29 cellular contexts compared by ENCODE assay signal in genomic region chr16:48256579-48257177, GRCh38. TPM values are rescaled to one million over a fixed set of nuclear protein-coding genes. Genes with fewer than 3 reads are reported as not detected.
"Had no signal": no experiment of that assay in that cellular context is flagged by ENCODE, and none has a peak within 500 bp of the region (broad histone marks: within the 10 kb centered on the region; RNA-seq: fewer than 3 reads in every experiment).

No MANE protein-coding gene starts in this region.

- H3K4me3 ChIP-seq: coronary artery, esophagus squamous epithelium, heart right ventricle, lung, pancreas, right atrium auricular region, sigmoid colon, spleen, testis, tibial artery had no signal

- H3K4me3 Mint-ChIP-seq: memory B cell; naive B cell; natural killer cell treated with Interleukin-12 subunit alpha and Interleukin-12 subunit beta and Interleukin-15 and Interleukin-18, amount 100 ng/mL, for 72 hours; neural crest cell; stimulated activated memory B cell treated with anti-CD40 and anti-IgM and Interleukin-4, amounts not matched to agents 10 μg/mL and 1 μg/mL and 100 μg/mL, for 72 hours; type B pancreatic cell had no signal

- DNase-seq: dermis blood vessel endothelial cell; effector memory CD4-positive, alpha-beta T cell; esophagus squamous epithelium; foreskin melanocyte; glutamatergic neuron; heart right ventricle; hippocampal formation; naive B cell; pancreas; sigmoid colon; spleen; stimulated activated CD4-positive, alpha-beta T cell treated with anti-CD3 and anti-CD28 coated beads, Interleukin-4, amount 100 ng/mL, for 4 hours; stimulated activated naive CD8-positive, alpha-beta T cell treated with anti-CD3 and anti-CD28 coated beads, Interleukin-15, Interleukin-2, amounts not matched to agents 100 U/mL and 50 U/mL, for 24 hours; substantia nigra; testis; tibial artery had no signal

- FAIRE-seq: keratinocyte had no signal

- H3K27ac ChIP-seq: coronary artery, esophagus squamous epithelium, heart right ventricle, neutrophil, pancreas, right atrium auricular region, sigmoid colon, spleen, testis, tibial artery had no signal

- H3K9me3 ChIP-seq: esophagus squamous epithelium, heart right ventricle, neutrophil, pancreas, right atrium auricular region, sigmoid colon, spleen, testis, tibial artery had no signal

- H3K27ac Mint-ChIP-seq: memory B cell; stimulated activated memory B cell treated with anti-CD40 and anti-IgM and Interleukin-4, amounts not matched to agents 10 μg/mL and 1 μg/mL and 100 μg/mL, for 72 hours; type B pancreatic cell had no signal

- H3K4me1 ChIP-seq: right atrium auricular region, testis, tibial artery had no signal

- H3K4me1 Mint-ChIP-seq: memory B cell; neural crest cell; stimulated activated memory B cell treated with anti-CD40 and anti-IgM and Interleukin-4, amounts not matched to agents 10 μg/mL and 1 μg/mL and 100 μg/mL, for 72 hours had no signal

- H3K27me3 Mint-ChIP-seq: memory B cell; naive B cell; natural killer cell treated with Interleukin-12 subunit alpha and Interleukin-12 subunit beta and Interleukin-15 and Interleukin-18, amount 100 ng/mL, for 72 hours; stimulated activated memory B cell treated with anti-CD40 and anti-IgM and Interleukin-4, amounts not matched to agents 10 μg/mL and 1 μg/mL and 100 μg/mL, for 72 hours; type B pancreatic cell had no signal

- H3K27me3 ChIP-seq: esophagus squamous epithelium, heart right ventricle, neutrophil, pancreas, right atrium auricular region, sigmoid colon, spleen, testis, tibial artery had no signal

- ATAC-seq: heart right ventricle; left lobe of liver; natural killer cell treated with Interleukin-12 subunit alpha and Interleukin-12 subunit beta and Interleukin-15 and Interleukin-18, amount 100 ng/mL, for 72 hours; pancreas; stimulated activated memory B cell treated with anti-CD40 and anti-IgM and Interleukin-4, amounts not matched to agents 10 μg/mL and 1 μg/mL and 100 μg/mL, for 72 hours; stimulated activated naive CD8-positive, alpha-beta T cell treated with anti-CD3 and anti-CD28 coated beads, Interleukin-15, Interleukin-2, amounts not matched to agents 100 U/mL and 50 U/mL, for 24 hours had no signal

- H3K9me3 Mint-ChIP-seq: memory B cell; naive B cell; natural killer cell treated with Interleukin-12 subunit alpha and Interleukin-12 subunit beta and Interleukin-15 and Interleukin-18, amount 100 ng/mL, for 72 hours; neural crest cell; stimulated activated memory B cell treated with anti-CD40 and anti-IgM and Interleukin-4, amounts not matched to agents 10 μg/mL and 1 μg/mL and 100 μg/mL, for 72 hours; type B pancreatic cell had no signal

RNA-seq across cellular contexts. Expression of gene ABCC11, which starts 9.3 kb away (rescaled TPM):
- total RNA-seq: dermis blood vessel endothelial cell; natural killer cell treated with Interleukin-12 subunit alpha and Interleukin-12 subunit beta and Interleukin-15 and Interleukin-18, amount 100 ng/mL, for 72 hours; posterior vena cava; right atrium auricular region; skeletal muscle tissue had no signal
